ENCODE assay signal across 14 cellular contexts in genomic region chr11:108170191-108170590, GRCh38. TPM values are rescaled to one million over a fixed set of nuclear protein-coding genes. Genes with fewer than 3 reads are reported as not detected.
DNase-seq lines count a peak whose midpoint lies in the region; ATAC-seq and TF ChIP-seq lines count a peak whose summit lies in the region.
"Had no signal": no experiment of that assay in that cellular context is flagged by ENCODE, and none has a peak within 500 bp of the region (broad histone marks: within the 10 kb centered on the region; RNA-seq: fewer than 3 reads in every experiment).

No MANE protein-coding gene starts in this region.

- TF ChIP-seq EP300 in gastroesophageal sphincter (IDR thresholded peaks at IDR 0.05): no peak

- H3K4me3 ChIP-seq in duodenal mucosa (ENCODE audit: low read depth in 1 of 2, low read length in 2 of 2) (peak overlapping the region; percentile 5 to 7), gastroesophageal sphincter (no peak overlapping the region), prostate gland (no peak overlapping the region)
- H3K4me3 ChIP-seq: pancreas, uterus had no signal

- H3K36me3 ChIP-seq in duodenal mucosa (ENCODE audit: control insufficient read depth in 1 of 2, insufficient read depth in 2 of 2, low read length in 2 of 2): peaks cover 4 to 42% of the 10 kb centered on the region in 2 donors
- H3K36me3 ChIP-seq in gastroesophageal sphincter: peaks cover 0 to 92% of the 10 kb centered on the region in 2 donors
- H3K36me3 ChIP-seq in prostate gland: peaks cover 0 to 6% of the 10 kb centered on the region in 2 donors
- H3K36me3 ChIP-seq: uterus had no signal

- peaks cover 0 to 8% of the 10 kb centered on the region in 2 donors for H3K4me1 ChIP-seq in duodenal mucosa (ENCODE audit: control insufficient read depth in 1 of 2, insufficient read depth in 2 of 2, low read length in 2 of 2)
- no peaks in the 10 kb centered on the region for H3K4me1 ChIP-seq in gastroesophageal sphincter
- H3K4me1 ChIP-seq in prostate gland (replicated peaks): no peaks in the 10 kb centered on the region
- H3K4me1 ChIP-seq: pancreas, uterus had no signal

- H3K27ac ChIP-seq in duodenal mucosa (ENCODE audit: low read depth, low read length) (no peak overlapping the region), gastroesophageal sphincter (no peak overlapping the region), prostate gland (no peak overlapping the region)
- H3K27ac ChIP-seq: pancreas had no signal

- TF ChIP-seq CTCF in gastroesophageal sphincter (IDR thresholded peaks at IDR 0.05) (no peak), prostate gland (IDR thresholded peaks at IDR 0.05) (no peak)

- no peaks in the 10 kb centered on the region for H3K27me3 Mint-ChIP-seq in activated naive CD4-positive, alpha-beta T cell treated with anti-CD3 and anti-CD28 coated beads, Interleukin-2, amount 50 U/mL, for 24 hours

- peak overlapping the region; percentile 99 for H3K27ac Mint-ChIP-seq in activated naive CD4-positive, alpha-beta T cell treated with anti-CD3 and anti-CD28 coated beads, Interleukin-2, amount 50 U/mL, for 24 hours
- H3K27ac Mint-ChIP-seq in stimulated activated effector memory CD8-positive, alpha-beta T cell treated with anti-CD3 and anti-CD28 coated beads, Interleukin-12 subunit alpha, Interleukin-12 subunit beta, amount 100 ng/mL, for 72 hours: peak overlapping the region; percentile 63
- H3K27ac Mint-ChIP-seq: T-helper 1 cell treated with Interleukin-12 subunit alpha and Interleukin-12 subunit beta and Interleukin-4 antibody, amounts not matched to agents 30 μg/mL and 1 μg/mL, for 36 hours had no signal

- H3K36me3 Mint-ChIP-seq in activated naive CD4-positive, alpha-beta T cell treated with anti-CD3 and anti-CD28 coated beads, Interleukin-2, amount 50 U/mL, for 24 hours: peaks cover 37% of the 10 kb centered on the region
- H3K36me3 Mint-ChIP-seq in stimulated activated effector memory CD8-positive, alpha-beta T cell treated with anti-CD3 and anti-CD28 coated beads, Interleukin-12 subunit alpha, Interleukin-12 subunit beta, amount 100 ng/mL, for 72 hours: peaks cover 47% of the 10 kb centered on the region

- H3K4me3 Mint-ChIP-seq in activated naive CD4-positive, alpha-beta T cell treated with anti-CD3 and anti-CD28 coated beads, Interleukin-2, amount 50 U/mL, for 24 hours: peak overlapping the region; percentile 30
- peak overlapping the region; percentile 54 for H3K4me3 Mint-ChIP-seq in stimulated activated effector memory CD8-positive, alpha-beta T cell treated with anti-CD3 and anti-CD28 coated beads, Interleukin-12 subunit alpha, Interleukin-12 subunit beta, amount 100 ng/mL, for 72 hours
- H3K4me3 Mint-ChIP-seq: T-helper 1 cell treated with Interleukin-12 subunit alpha and Interleukin-12 subunit beta and Interleukin-4 antibody, amounts not matched to agents 30 μg/mL and 1 μg/mL, for 36 hours had no signal

- WGBS in gastroesophageal sphincter (ENCODE audit: low coverage in 1 of 2), 2 donors: 74 to 83% methylated on average over 2 of the region's 2 CpGs
- 83% methylated on average over 2 of the region's 2 CpGs for WGBS in prostate gland

- no peak overlapping the region for H3K9ac ChIP-seq in duodenal mucosa (ENCODE audit: low read depth in 1 of 2, low read length in 2 of 2)

- H3K9me3 Mint-ChIP-seq in activated naive CD4-positive, alpha-beta T cell treated with anti-CD3 and anti-CD28 coated beads, Interleukin-2, amount 50 U/mL, for 24 hours: no peaks in the 10 kb centered on the region
- H3K9me3 Mint-ChIP-seq in stimulated activated effector memory CD8-positive, alpha-beta T cell treated with anti-CD3 and anti-CD28 coated beads, Interleukin-12 subunit alpha, Interleukin-12 subunit beta, amount 100 ng/mL, for 72 hours: no peaks in the 10 kb centered on the region
- H3K9me3 Mint-ChIP-seq: T-helper 1 cell treated with Interleukin-12 subunit alpha and Interleukin-12 subunit beta and Interleukin-4 antibody, amounts not matched to agents 30 μg/mL and 1 μg/mL, for 36 hours had no signal

- ATAC-seq in HG02884 (IDR thresholded peaks at IDR 0.05; ENCODE audit: unreplicated experiment): peak; percentile 49
- peak; percentile 92 for ATAC-seq in stimulated activated effector memory CD8-positive, alpha-beta T cell treated with anti-CD3 and anti-CD28 coated beads, Interleukin-12 subunit alpha, Interleukin-12 subunit beta, amount 100 ng/mL, for 72 hours
- no peak for ATAC-seq in gastroesophageal sphincter
- ATAC-seq: esophagus mucosa, pancreas had no signal

- TF ChIP-seq POLR2A in gastroesophageal sphincter (IDR thresholded peaks at IDR 0.05) (no peak), prostate gland (IDR thresholded peaks at IDR 0.05) (no peak)

- H3K9me3 ChIP-seq in duodenal mucosa (ENCODE audit: control insufficient read depth in 1 of 2, low read length in 2 of 2) (no peaks in the 10 kb centered on the region), gastroesophageal sphincter (no peaks in the 10 kb centered on the region), prostate gland (no peaks in the 10 kb centered on the region)
- H3K9me3 ChIP-seq: pancreas, uterus had no signal

- peaks cover 58% of the 10 kb centered on the region for H3K4me1 Mint-ChIP-seq in activated naive CD4-positive, alpha-beta T cell treated with anti-CD3 and anti-CD28 coated beads, Interleukin-2, amount 50 U/mL, for 24 hours
- peaks cover 46% of the 10 kb centered on the region for H3K4me1 Mint-ChIP-seq in stimulated activated effector memory CD8-positive, alpha-beta T cell treated with anti-CD3 and anti-CD28 coated beads, Interleukin-12 subunit alpha, Interleukin-12 subunit beta, amount 100 ng/mL, for 72 hours

- DNase-seq in activated naive CD4-positive, alpha-beta T cell (lab: John Stamatoyannopoulos, UW): no peak
- no peak for DNase-seq in stimulated activated effector memory CD8-positive, alpha-beta T cell treated with anti-CD3 and anti-CD28 coated beads, Interleukin-12 subunit alpha, Interleukin-12 subunit beta, amount 100 ng/mL, for 72 hours (ENCODE audit: low spot score in 2 of 2)
- DNase-seq in prostate gland (ENCODE audit: low spot score): no peak
- no peak for DNase-seq in NCI-H1930 (lab: John Stamatoyannopoulos, UW)
- DNase-seq: NCI-H1092, NCI-H446 treated with DMSO at 0.1 percent for 48 hours, pancreas, uterus had no signal

- H3K27me3 ChIP-seq in duodenal mucosa (ENCODE audit: control insufficient read depth in 1 of 2, insufficient read depth in 2 of 2, low read length in 2 of 2) (no peaks in the 10 kb centered on the region), gastroesophageal sphincter (no peaks in the 10 kb centered on the region), prostate gland (replicated peaks; ENCODE audit: insufficient read depth) (no peaks in the 10 kb centered on the region)
- H3K27me3 ChIP-seq: pancreas, uterus had no signal

- intact Hi-C loops in prostate gland (cut with DNase I): no loop called here

RNA-seq across cellular contexts. Expression of gene ACAT1, which starts 48.8 kb away (rescaled TPM):
- total RNA-seq in gastroesophageal sphincter (100 to 1,000 TPM; 171 to 345 (median 231) TPM), prostate gland (100 to 1,000 TPM in 1 of 2 donors, 10 to 100 TPM in 1; 65.1 to 152 TPM)

RNA-seq across cellular contexts. Expression of gene NPAT, which starts 52.2 kb away (rescaled TPM):
- 10 to 100 TPM in 3 of 4 donors, 1 to 10 TPM in 1; 9.5 to 14.9 (median 12.4) TPM for total RNA-seq in gastroesophageal sphincter
- 10 to 100 TPM; 18.1 to 25.3 TPM for total RNA-seq in prostate gland

RNA-seq across cellular contexts. Expression of gene ATM, which starts 52.7 kb away (rescaled TPM):
- total RNA-seq in gastroesophageal sphincter (10 to 100 TPM; 36.3 to 88.6 (median 50.2) TPM), prostate gland (10 to 100 TPM; 32.9 to 80.9 TPM)

Comparison
In these comparisons a context has a peak if more than half of its experiments do, and no peak if none do; other contexts are left out.
1. H3K4me3 ChIP-seq: peak in duodenal mucosa (2 of 2); none in gastroesophageal sphincter (0 of 2) and prostate gland (0 of 2).